Comparison of ENCODE assay signal across 7 cellular contexts in genomic region chr3:61358364-61358763, GRCh38.
DNase-seq lines count a peak whose midpoint lies in the region; ATAC-seq and TF ChIP-seq lines count a peak whose summit lies in the region.

No MANE protein-coding gene starts in this region.

- H3K27me3 ChIP-seq in ascending aorta (no peaks in the 10 kb centered on the region), endodermal cell (ENCODE audit: control insufficient read depth, insufficient read depth, low read length, poor library complexity, severe bottlenecking) (no peaks in the 10 kb centered on the region)

- H3K27ac Mint-ChIP-seq in nephron progenitor cell (peak overlapping the region; percentile 47), endodermal cell (no peak overlapping the region)

- no peak overlapping the region for H3K4me3 Mint-ChIP-seq in nephron progenitor cell
- no peak overlapping the region for H3K4me3 Mint-ChIP-seq in activated T-cell treated with anti-CD3 and anti-CD28 coated beads, Interleukin-2, amount 50 U/mL, for 4 hours
- H3K4me3 Mint-ChIP-seq in endodermal cell, result no peak overlapping the region

- 88% methylated on average over 2 of the region's 2 CpGs; no CpG with 5 or more reads in 1 of the 2 experiments for WGBS in endodermal cell (ENCODE audit: insufficient coverage in 1 of 2, insufficient read length in 1 of 2), 2 experiments

- no peaks in the 10 kb centered on the region for H3K36me3 ChIP-seq in ascending aorta
- H3K36me3 ChIP-seq in endodermal cell (ENCODE audit: control insufficient read depth, insufficient read depth, low read length), result no peaks in the 10 kb centered on the region

- no peak overlapping the region for H3K27ac ChIP-seq in ascending aorta
- H3K27ac ChIP-seq in endodermal cell (ENCODE audit: low read depth, low read length), result no peak overlapping the region

- ATAC-seq in GM19452 (IDR thresholded peaks at IDR 0.05; ENCODE audit: unreplicated experiment) (peak; percentile 100), HG03103 (IDR thresholded peaks at IDR 0.05; ENCODE audit: low read depth, unreplicated experiment) (peak; percentile 99)
- no peak for ATAC-seq in activated T-cell treated with anti-CD3 and anti-CD28 coated beads, Interleukin-2, amount 50 U/mL, for 4 hours

- no peaks in the 10 kb centered on the region for H3K27me3 Mint-ChIP-seq in nephron progenitor cell (ENCODE audit: low read depth, poor library complexity)
- peaks cover 4% of the 10 kb centered on the region for H3K27me3 Mint-ChIP-seq in activated T-cell treated with anti-CD3 and anti-CD28 coated beads, Interleukin-2, amount 50 U/mL, for 4 hours (ENCODE audit: low read depth)
- no peaks in the 10 kb centered on the region for H3K27me3 Mint-ChIP-seq in endodermal cell (ENCODE audit: insufficient read depth)

- TF ChIP-seq CTCF in ascending aorta (IDR thresholded peaks at IDR 0.05) (no peak), nephron progenitor cell (IDR thresholded peaks at IDR 0.05) (no peak), endodermal cell (conservative IDR thresholded peaks at IDR 0.05) (no peak)

- intact Hi-C loops in ascending aorta (cut with DNase I), result no loop called here

- H3K4me1 Mint-ChIP-seq in nephron progenitor cell (no peaks in the 10 kb centered on the region), endodermal cell (no peaks in the 10 kb centered on the region)
- no peaks in the 10 kb centered on the region for H3K4me1 Mint-ChIP-seq in activated T-cell treated with anti-CD3 and anti-CD28 coated beads, Interleukin-2, amount 50 U/mL, for 4 hours (ENCODE audit: low read depth)

- DNase-seq in ascending aorta (ENCODE audit: low spot score in 2 of 2) (peak; percentile 44 to 72), nephron progenitor cell (no peak), endodermal cell (no peak)
- DNase-seq in stimulated activated CD4-positive, alpha-beta T cell treated with anti-CD3 and anti-CD28 coated beads, Interleukin-2, amount 100 ng/mL, for 48 hours, result no peak
- DNase-seq in activated T-cell treated with anti-CD3 and anti-CD28 coated beads, Interleukin-2, amount 50 U/mL, for 4 hours, result no peak

- no peak overlapping the region for H3K9ac ChIP-seq in endodermal cell (ENCODE audit: extremely low read depth, low read length, poor library complexity, severe bottlenecking)

- H3K9me3 Mint-ChIP-seq in nephron progenitor cell (peaks cover 23% of the 10 kb centered on the region), endodermal cell (peaks cover 11% of the 10 kb centered on the region)
- peaks cover 1% of the 10 kb centered on the region for H3K9me3 Mint-ChIP-seq in activated T-cell treated with anti-CD3 and anti-CD28 coated beads, Interleukin-2, amount 50 U/mL, for 4 hours

- H3K4me1 ChIP-seq in ascending aorta, result no peaks in the 10 kb centered on the region
- no peaks in the 10 kb centered on the region for H3K4me1 ChIP-seq in endodermal cell (ENCODE audit: control insufficient read depth, insufficient read depth, low read length)

- H3K9me3 ChIP-seq in ascending aorta (no peaks in the 10 kb centered on the region), endodermal cell (ENCODE audit: control insufficient read depth, low read length) (peaks cover 8% of the 10 kb centered on the region)

- H3K36me3 Mint-ChIP-seq in nephron progenitor cell (ENCODE audit: low read depth) (peaks cover 1% of the 10 kb centered on the region), endodermal cell (ENCODE audit: low read depth) (no peaks in the 10 kb centered on the region)
- H3K36me3 Mint-ChIP-seq in activated T-cell treated with anti-CD3 and anti-CD28 coated beads, Interleukin-2, amount 50 U/mL, for 4 hours (ENCODE audit: insufficient read depth), result no peaks in the 10 kb centered on the region

- H3K4me3 ChIP-seq in ascending aorta (no peak overlapping the region), endodermal cell (ENCODE audit: low read length) (no peak overlapping the region)

Comparison
In these comparisons a context has a peak if more than half of its experiments do, and no peak if none do; other contexts are left out.
1. ATAC-seq: peak in GM19452 (single experiment) and HG03103 (single experiment); none in activated T-cell treated with anti-CD3 and anti-CD28 coated beads, Interleukin-2, amount 50 U/mL, for 4 hours (0 of 2).
2. DNase-seq: peak in ascending aorta (2 of 2); none in nephron progenitor cell (single experiment), stimulated activated CD4-positive, alpha-beta T cell treated with anti-CD3 and anti-CD28 coated beads, Interleukin-2, amount 100 ng/mL, for 48 hours (0 of 2), activated T-cell treated with anti-CD3 and anti-CD28 coated beads, Interleukin-2, amount 50 U/mL, for 4 hours (single experiment) and endodermal cell (single experiment).